ENCODE assay signal across 8 cellular contexts in genomic region chr18:2846638-2847340, GRCh38. TPM values are rescaled to one million over a fixed set of nuclear protein-coding genes. Genes with fewer than 3 reads are reported as not detected.
A peak's percentile ranks its signal among the peaks of the same experiment; 100 is the strongest.
DNase-seq lines count a peak whose midpoint lies in the region; ATAC-seq, FAIRE-seq and TF ChIP-seq lines count a peak whose summit lies in the region.

Gene EMILIN2, plus strand, starts transcription at chr18:2847006. Its CDS starts 183 bp downstream, at chr18:2847189.

- intact Hi-C loops in PC-9 (cut with micrococcal nuclease; ENCODE audit: unreplicated experiment) = no loop called here
- intact Hi-C loops in adrenal gland (cut with DNase I) = no loop called here

- TF ChIP-seq CTCF in AG04449 (IDR thresholded peaks at IDR 0.05; ENCODE audit: insufficient read depth, low read length, missing control alignments) (no peak), PC-9 (conservative IDR thresholded peaks at IDR 0.05) (no peak), adrenal gland (IDR thresholded peaks at IDR 0.05) (no peak)

- H3K4me3 ChIP-seq in AG04449 (ENCODE audit: low read depth, low read length) (peak within 1 kb of the TSS; percentile 68), PC-9 (peak within 1 kb of the TSS; percentile 58), adrenal gland (peak within 1 kb of the TSS in 2 of 4 donors; percentile 17 to 54), iPS-15b (ENCODE audit: low read depth, low read length) (peak within 1 kb of the TSS; percentile 83), small intestine (ENCODE audit: low read depth in 1 of 2, low read length in 2 of 2) (peak within 1 kb of the TSS; percentile 46 to 48)

- H2AFZ ChIP-seq in PC-9 = peak within 1 kb of the TSS; percentile 84

- H3K4me2 ChIP-seq in PC-9 = peak within 1 kb of the TSS; percentile 85

- no peaks in the 10 kb centered on the region for H3K79me2 ChIP-seq in PC-9 (ENCODE audit: low read depth)

- H3K9me2 ChIP-seq in PC-9 (ENCODE audit: insufficient read depth) = no peaks in the 10 kb centered on the region

- no TSS peak for BruUV-seq in PC-9 (replicated peaks; lab: Mats Ljungman, UMichigan)

- CTCF ChIA-PET in AG04449 (lab: Yijun Ruan, JAX) (no interaction called here), PC-9 (lab: Charles Lee) (no interaction called here)

- H3K36me3 ChIP-seq in PC-9 (ENCODE audit: low read depth) (no peaks in the 10 kb centered on the region), adrenal gland (replicated peaks in 1 of 2) (no peaks in the 10 kb centered on the region), iPS-15b (ENCODE audit: control insufficient read depth, insufficient read depth, low read length) (no peaks in the 10 kb centered on the region), small intestine (ENCODE audit: control insufficient read depth in 2 of 2, insufficient read depth in 2 of 2, low read length in 2 of 2) (no peaks in the 10 kb centered on the region)

- H3K27me3 ChIP-seq in PC-9 (ENCODE audit: insufficient read depth, low read depth) (peaks cover 42% of the 10 kb centered on the region), adrenal gland (peaks cover 35% of the 10 kb centered on the region), iPS-15b (ENCODE audit: control insufficient read depth, insufficient read depth, low read length) (peaks cover 55% of the 10 kb centered on the region), small intestine (ENCODE audit: control insufficient read depth in 2 of 2, insufficient read depth in 2 of 2, low read length in 2 of 2) (peaks cover 4 to 7% of the 10 kb centered on the region in 2 donors)

- no peaks in the 10 kb centered on the region for H4K20me1 ChIP-seq in PC-9 (ENCODE audit: insufficient read depth)

- no peaks in the 10 kb centered on the region for H3F3A ChIP-seq in PC-9 (ENCODE audit: insufficient read depth, low read depth)

- H3K4me1 ChIP-seq in PC-9 (replicated peaks; ENCODE audit: insufficient read depth) = 0 out of 2 replicates have a peak, but pooled peaks cover 8% of the 10 kb centered on the region
- H3K4me1 ChIP-seq in adrenal gland (replicated peaks in 1 of 2) = peaks cover 11 to 21% of the 10 kb centered on the region in 2 donors
- H3K4me1 ChIP-seq in iPS-15b (ENCODE audit: control insufficient read depth, insufficient read depth, low read length) = peaks cover 5% of the 10 kb centered on the region
- H3K4me1 ChIP-seq in small intestine (ENCODE audit: control insufficient read depth in 2 of 2, insufficient read depth in 1 of 2, low read depth in 1 of 2, low read length in 1 of 2) = peaks cover 0 to 9% of the 10 kb centered on the region in 2 donors

- peak; percentile 34 to 39 for TF ChIP-seq POLR2A in adrenal gland (IDR thresholded peaks at IDR 0.05)

- FAIRE-seq in small intestine (lab: Jason Lieb, UNC) = no peak

- H3K27ac ChIP-seq in PC-9 (no peak within 1 kb of the TSS), adrenal gland (peak within 1 kb of the TSS in 2 of 5 donors; percentile 57 to 79), small intestine (ENCODE audit: low read depth in 1 of 2, low read length in 1 of 2) (peak within 1 kb of the TSS in 1 of 2 donors; percentile 45)

- WGBS in adrenal gland, 4 donors = 0 to 4% (median 1%) methylated on average over 39 to 82 of the region's 82 CpGs
- WGBS in small intestine, 3 donors = 1 to 2% (median 2%) methylated on average over 37 to 82 of the region's 82 CpGs

- H3K9me3 ChIP-seq in PC-9 (ENCODE audit: insufficient read depth, low read depth) (no peaks in the 10 kb centered on the region), adrenal gland (replicated peaks in 1 of 3) (no peaks in the 10 kb centered on the region), iPS-15b (ENCODE audit: control insufficient read depth, insufficient read depth, low read length) (no peaks in the 10 kb centered on the region), small intestine (ENCODE audit: control insufficient read depth, low read depth) (no peaks in the 10 kb centered on the region)

- POLR2A ChIA-PET in AG04449 (lab: Yijun Ruan, JAX) = no interaction called here
- POLR2A ChIA-PET in PC-9 (lab: Charles Lee; ENCODE audit: unreplicated experiment) = no interaction called here

- no peak within 1 kb of the TSS for H3K9ac ChIP-seq in iPS-15b (ENCODE audit: low read depth, low read length)

- DNase-seq in AG04449 (ENCODE audit: low read depth, low spot score) (no peak), PC-9 (peak in 1 of 2 experiments; percentile 10), adrenal gland (peak; percentile 47 to 75 (median 66)), small intestine (no peak), amniotic stem cell (lab: John Stamatoyannopoulos, UW) (no peak), DMS53 (lab: John Stamatoyannopoulos, UW) (no peak)

- peak; percentile 61 for ATAC-seq in GM21515 (IDR thresholded peaks at IDR 0.05; ENCODE audit: unreplicated experiment)

RNA-seq across cellular contexts. Expression of gene EMILIN2, which starts in this region (rescaled TPM):
- total RNA-seq in PC-9 (2021) = 0.07 TPM in 1 of 2 replicates, not detected in the other
- total RNA-seq in adrenal gland = 10 to 100 TPM in 5 of 8 donors, 1 to 10 TPM in 3; 5.0 to 20.8 (median 11.1) TPM
- polyA plus RNA-seq in adrenal gland = 1 to 10 TPM; 3.3 to 9.2 (median 6.5) TPM
- 10 to 100 TPM in 1 of 3 donors, 1 to 10 TPM in 2; 1.1 to 15.3 (median 1.8) TPM for polyA plus RNA-seq in small intestine

Comparison
In these comparisons a context has a peak if more than half of its experiments do, and no peak if none do; other contexts are left out.
1. DNase-seq: peak in adrenal gland (7 of 7); none in AG04449 (single experiment), small intestine (single experiment), amniotic stem cell (single experiment) and DMS53 (single experiment).